ENCODE assay signal across 30 cellular contexts in genomic region chr11:127564803-127565202, GRCh38.
A peak's percentile ranks its signal among the peaks of the same experiment; 100 is the strongest.
DNase-seq lines count a peak whose midpoint lies in the region; ATAC-seq and TF ChIP-seq lines count a peak whose summit lies in the region.
"Had no signal": no experiment of that assay in that cellular context is flagged by ENCODE, and none has a peak within 500 bp of the region (broad histone marks: within the 10 kb centered on the region; RNA-seq: fewer than 3 reads in every experiment).

No MANE protein-coding gene starts in this region.

- no peaks in the 10 kb centered on the region for H3F3A ChIP-seq in GM23248 (ENCODE audit: insufficient read depth)

- TF ChIP-seq CTCF in NB4 (IDR thresholded peaks at IDR 0.05; ENCODE audit: low read depth, low read length), result no peak
- TF ChIP-seq CTCF in astrocyte of the cerebellum (IDR thresholded peaks at IDR 0.05; ENCODE audit: low read depth, low read length, missing control alignments), result no peak
- TF ChIP-seq CTCF in retinal pigment epithelial cell (conservative IDR thresholded peaks at IDR 0.05; ENCODE audit: low read depth, low read length), result no peak

- H3K4me1 ChIP-seq in GM23248 (ENCODE audit: insufficient read depth), result no peaks in the 10 kb centered on the region
- H3K4me1 ChIP-seq: adrenal gland, Caco-2, foreskin keratinocyte, heart right ventricle, right lobe of liver had no signal

- in situ Hi-C loops in GM23248 (cut with MboI), result no loop called here
- in situ Hi-C loops in astrocyte of the cerebellum (cut with HindIII; ENCODE audit: low sequenced_read_pairs), result no loop called here

- H3K4me2 ChIP-seq in GM23248 (ENCODE audit: unreplicated experiment), result no peak overlapping the region
- H3K4me2 ChIP-seq: neural progenitor cell had no signal

- H2AFZ ChIP-seq in GM23248, result no peak overlapping the region
- H2AFZ ChIP-seq: neural progenitor cell had no signal

- H3K79me2 ChIP-seq in GM23248 (ENCODE audit: insufficient read depth), result no peaks in the 10 kb centered on the region

- no peaks in the 10 kb centered on the region for H3K27me3 ChIP-seq in GM23248 (replicated peaks; ENCODE audit: insufficient read depth)
- H3K27me3 ChIP-seq: adrenal gland, foreskin keratinocyte, neural progenitor cell, right lobe of liver had no signal

- no peaks in the 10 kb centered on the region for H3K9me3 ChIP-seq in GM23248 (ENCODE audit: low read depth)
- H3K9me3 ChIP-seq: adrenal gland, Caco-2, heart right ventricle, right lobe of liver had no signal

- no peaks in the 10 kb centered on the region for H3K36me3 ChIP-seq in GM23248 (ENCODE audit: low read depth)
- H3K36me3 ChIP-seq: adrenal gland, heart right ventricle, neural progenitor cell, right lobe of liver had no signal

- H4K20me1 ChIP-seq in GM23248 (ENCODE audit: insufficient read depth), result no peaks in the 10 kb centered on the region

- H3K9me2 ChIP-seq in GM23248 (ENCODE audit: insufficient read depth), result no peaks in the 10 kb centered on the region

- DNase-seq in GM23248 (peak; percentile 12), NB4 (ENCODE audit: low read depth) (peak; percentile 12), astrocyte of the cerebellum (ENCODE audit: low read depth) (peak; percentile 50), retinal pigment epithelial cell (ENCODE audit: low read depth) (peak; percentile 23), DMS53 treated with DMSO at 0.1 percent for 48 hours (lab: John Stamatoyannopoulos, UW; ENCODE audit: unreplicated experiment) (no peak)
- DNase-seq: activated CD4-positive, alpha-beta T cell treated with anti-CD3 and anti-CD28 coated beads, Interleukin-2, amount 50 U/mL, for 1 hour; activated naive CD4-positive, alpha-beta T cell; activated T-cell treated with anti-CD3 and anti-CD28 coated beads, Interleukin-2, amount 50 U/mL, for 72 hours; adrenal gland; Caco-2; DMS79; heart right ventricle; kidney glomerular epithelial cell; MV-4-11; NCI-H446 treated with DMSO at 0.1 percent for 48 hours; NCI-H82; posterior cingulate gyrus; right lobe of liver; stimulated activated CD4-positive, alpha-beta T cell treated with anti-CD3 and anti-CD28 coated beads, Interleukin-12 subunit alpha, Interleukin-12 subunit beta, amount 100 ng/mL, for 4 hours; stimulated activated CD4-positive, alpha-beta T cell treated with anti-CD3 and anti-CD28 coated beads, Interleukin-4, amount 100 ng/mL, for 1 hour; trophoblast cell had no signal

- ATAC-seq in HG03442 (IDR thresholded peaks at IDR 0.05; ENCODE audit: unreplicated experiment), result no peak
- ATAC-seq in GM19452 (IDR thresholded peaks at IDR 0.05; ENCODE audit: unreplicated experiment), result no peak
- ATAC-seq: activated T-cell treated with anti-CD3 and anti-CD28 coated beads, Interleukin-2, amount 50 U/mL, for 72 hours; esophagus mucosa; foreskin keratinocyte; heart right ventricle; K562; right lobe of liver; Right ventricle myocardium inferior had no signal

- H3K4me3 ChIP-seq in GM23248 (no peak overlapping the region), NB4 (ENCODE audit: low read depth, low read length) (no peak overlapping the region), astrocyte of the cerebellum (ENCODE audit: low read depth, low read length) (no peak overlapping the region), retinal pigment epithelial cell (ENCODE audit: low read length) (no peak overlapping the region)
- H3K4me3 ChIP-seq: adrenal gland, coronary artery, heart right ventricle, K562, neural progenitor cell, right lobe of liver had no signal

- no peak for TF ChIP-seq POLR2A in NB4 (IDR thresholded peaks at IDR 0.05; ENCODE audit: extremely low read depth, insufficient read length)

- 37 to 46% methylated on average over 4 of the region's 4 CpGs for WGBS in GM23248 (ENCODE audit: low coverage in 1 of 2, low lambda C conversion rate in 2 of 2, missing lambda C conversion rate in 2 of 2), 2 experiments

- no peak overlapping the region for H3K27ac ChIP-seq in GM23248
- H3K27ac ChIP-seq: adrenal gland, C4-2B, coronary artery, foreskin keratinocyte, heart right ventricle, neural progenitor cell, right lobe of liver had no signal

- no peak overlapping the region for H3K9ac ChIP-seq in GM23248
- H3K9ac ChIP-seq: neural progenitor cell had no signal
